In genomic region chr10:78413294-78414055, GRCh38 we compare ENCODE assay signal across 16 cellular contexts.
"Had no signal": no experiment of that assay in that cellular context is flagged by ENCODE, and none has a peak within 500 bp of the region (broad histone marks: within the 10 kb centered on the region; RNA-seq: fewer than 3 reads in every experiment).

No MANE protein-coding gene starts in this region.

- H3K9me3 ChIP-seq: ovary, tibial artery had no signal

- H3K4me3 ChIP-seq: ovary, tibial artery had no signal

- H3K9me3 Mint-ChIP-seq: activated CD8-positive, alpha-beta T cell treated with anti-CD3 and anti-CD28 coated beads for 36 hours; activated naive CD8-positive, alpha-beta T cell treated with anti-CD3 and anti-CD28 coated beads, Interleukin-2, amount 50 U/mL, for 24 hours; activated T-helper 1 cell treated with anti-CD3 and anti-CD28 coated beads, Interleukin-12 subunit alpha, Interleukin-12 subunit beta, Interleukin-2, Interleukin-4 antibody, amounts not matched to agents 30 ng/mL and 10 ng/mL and 1 ng/mL, durations not matched to agents 14 hours and 24 hours and 36 hours; central memory CD8-positive, alpha-beta T cell; immature natural killer cell; natural killer cell treated with Interleukin-12 subunit alpha and Interleukin-12 subunit beta and Interleukin-15 and Interleukin-18, amount 100 ng/mL, for 72 hours; stimulated activated effector memory CD8-positive, alpha-beta T cell treated with anti-CD3 and anti-CD28 coated beads, Interleukin-12 subunit alpha, Interleukin-12 subunit beta, amount 100 ng/mL, for 72 hours had no signal

- H3K36me3 Mint-ChIP-seq: immature natural killer cell; natural killer cell treated with Interleukin-12 subunit alpha and Interleukin-12 subunit beta and Interleukin-15 and Interleukin-18, amount 100 ng/mL, for 72 hours; stimulated activated effector memory CD8-positive, alpha-beta T cell treated with anti-CD3 and anti-CD28 coated beads, Interleukin-12 subunit alpha, Interleukin-12 subunit beta, amount 100 ng/mL, for 72 hours had no signal

- H3K4me1 Mint-ChIP-seq: activated naive CD8-positive, alpha-beta T cell treated with anti-CD3 and anti-CD28 coated beads, Interleukin-2, amount 50 U/mL, for 24 hours; central memory CD8-positive, alpha-beta T cell; immature natural killer cell; stimulated activated effector memory CD8-positive, alpha-beta T cell treated with anti-CD3 and anti-CD28 coated beads, Interleukin-12 subunit alpha, Interleukin-12 subunit beta, amount 100 ng/mL, for 72 hours had no signal

- H3K27me3 Mint-ChIP-seq: activated CD8-positive, alpha-beta T cell treated with anti-CD3 and anti-CD28 coated beads for 36 hours had no signal

- ATAC-seq: activated CD8-positive, alpha-beta T cell treated with anti-CD3 and anti-CD28 coated beads for 36 hours; activated naive CD8-positive, alpha-beta T cell treated with anti-CD3 and anti-CD28 coated beads, Interleukin-2, amount 50 U/mL, for 24 hours; left cardiac atrium; natural killer cell treated with Interleukin-12 subunit alpha and Interleukin-12 subunit beta and Interleukin-15 and Interleukin-18, amount 100 ng/mL, for 72 hours; stimulated activated effector memory CD8-positive, alpha-beta T cell treated with anti-CD3 and anti-CD28 coated beads, Interleukin-12 subunit alpha, Interleukin-12 subunit beta, amount 100 ng/mL, for 72 hours had no signal

- H3K27ac ChIP-seq: tibial artery had no signal

- DNase-seq: activated CD8-positive, alpha-beta memory T cell treated with anti-CD3 and anti-CD28 coated beads, Interleukin-2, amount 50 U/mL, for 4 hours; activated CD8-positive, alpha-beta T cell treated with anti-CD3 and anti-CD28 coated beads for 36 hours; activated naive CD4-positive, alpha-beta T cell treated with Interleukin-2 at 50 U/mL for 16 hours; activated naive CD8-positive, alpha-beta T cell treated with anti-CD3 and anti-CD28 coated beads, Interleukin-2, amount 50 U/mL, for 24 hours; dermis blood vessel endothelial cell; glutamatergic neuron; immature natural killer cell; left cardiac atrium; mammary epithelial cell; ovary; T-helper 9 cell had no signal

- H3K4me3 Mint-ChIP-seq: activated CD8-positive, alpha-beta T cell treated with anti-CD3 and anti-CD28 coated beads for 36 hours; activated naive CD8-positive, alpha-beta T cell treated with anti-CD3 and anti-CD28 coated beads, Interleukin-2, amount 50 U/mL, for 24 hours; activated T-helper 1 cell treated with anti-CD3 and anti-CD28 coated beads, Interleukin-12 subunit alpha, Interleukin-12 subunit beta, Interleukin-2, Interleukin-4 antibody, amounts not matched to agents 30 ng/mL and 10 ng/mL and 1 ng/mL, durations not matched to agents 14 hours and 24 hours and 36 hours; central memory CD8-positive, alpha-beta T cell; immature natural killer cell; natural killer cell treated with Interleukin-12 subunit alpha and Interleukin-12 subunit beta and Interleukin-15 and Interleukin-18, amount 100 ng/mL, for 72 hours; stimulated activated effector memory CD8-positive, alpha-beta T cell treated with anti-CD3 and anti-CD28 coated beads, Interleukin-12 subunit alpha, Interleukin-12 subunit beta, amount 100 ng/mL, for 72 hours had no signal

- H3K36me3 ChIP-seq: ovary, tibial artery had no signal

- H3K27me3 ChIP-seq: ovary, tibial artery had no signal

- H3K27ac Mint-ChIP-seq: activated CD8-positive, alpha-beta T cell treated with anti-CD3 and anti-CD28 coated beads for 36 hours; activated naive CD8-positive, alpha-beta T cell treated with anti-CD3 and anti-CD28 coated beads, Interleukin-2, amount 50 U/mL, for 24 hours; activated T-helper 1 cell treated with anti-CD3 and anti-CD28 coated beads, Interleukin-12 subunit alpha, Interleukin-12 subunit beta, Interleukin-2, Interleukin-4 antibody, amounts not matched to agents 30 ng/mL and 10 ng/mL and 1 ng/mL, durations not matched to agents 14 hours and 24 hours and 36 hours; immature natural killer cell; natural killer cell treated with Interleukin-12 subunit alpha and Interleukin-12 subunit beta and Interleukin-15 and Interleukin-18, amount 100 ng/mL, for 72 hours; stimulated activated effector memory CD8-positive, alpha-beta T cell treated with anti-CD3 and anti-CD28 coated beads, Interleukin-12 subunit alpha, Interleukin-12 subunit beta, amount 100 ng/mL, for 72 hours had no signal
